ENCODE assay signal across 19 cellular contexts in the genomic region with DNA sequence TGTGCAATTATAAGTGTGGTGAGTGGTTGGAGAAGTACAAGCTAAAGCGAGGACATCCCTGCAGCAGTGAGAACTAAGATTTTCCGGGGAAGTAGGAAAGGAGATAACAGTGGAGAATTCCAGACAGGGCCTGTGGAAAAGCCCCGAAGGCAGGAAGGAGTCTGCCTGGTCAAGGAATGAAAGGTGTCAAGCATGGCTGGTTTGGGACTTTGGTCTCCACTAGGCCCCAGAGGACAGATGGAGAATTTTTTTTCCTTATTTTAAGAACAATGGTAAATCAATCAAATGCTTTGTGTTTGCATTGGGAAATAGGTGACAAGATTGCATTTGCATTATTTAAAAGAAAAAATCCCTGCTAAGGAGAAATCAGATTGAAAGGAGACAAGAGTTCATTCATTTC. TPM values are rescaled to one million over a fixed set of nuclear protein-coding genes. Genes with fewer than 3 reads are reported as not detected.
DNase-seq lines count a peak whose midpoint lies in the region; TF ChIP-seq lines count a peak whose summit lies in the region.
"Had no signal": no experiment of that assay in that cellular context is flagged by ENCODE, and none has a peak within 500 bp of the region (broad histone marks: within the 10 kb centered on the region; RNA-seq: fewer than 3 reads in every experiment).

No MANE protein-coding gene starts in this region.

- H3K4me3 Mint-ChIP-seq in endodermal cell = no peak overlapping the region
- no peak overlapping the region for H3K4me3 Mint-ChIP-seq in nephron progenitor cell

- H3K9ac ChIP-seq in HUES6 (ENCODE audit: low read length) = peak overlapping the region; percentile 10
- H3K9ac ChIP-seq in endodermal cell (ENCODE audit: extremely low read depth, low read length, poor library complexity, severe bottlenecking) = no peak overlapping the region

- in situ Hi-C loops in ACHN (cut with HindIII; ENCODE audit: low pct_ligation_motif_present, low pct_unique_long_range_greater_than_20kb, low sequenced_read_pairs) = no loop called here

- H3K9me3 Mint-ChIP-seq in endodermal cell (peaks cover 3% of the 10 kb centered on the region), nephron progenitor cell (no peaks in the 10 kb centered on the region)

- WGBS in endodermal cell (ENCODE audit: insufficient coverage in 1 of 2, insufficient read length in 1 of 2), 2 experiments = 66 to 69% methylated on average over 3 of the region's 3 CpGs

- H3K4me3 ChIP-seq in HUES6 (ENCODE audit: low read depth, low read length) (no peak overlapping the region), endodermal cell (ENCODE audit: low read length) (no peak overlapping the region)
- H3K4me3 ChIP-seq: HAP-1, SJSA1 had no signal

- H3K4me1 Mint-ChIP-seq in endodermal cell (peaks cover 49% of the 10 kb centered on the region), nephron progenitor cell (peaks cover 29% of the 10 kb centered on the region)

- peaks cover 12% of the 10 kb centered on the region; the same call in 1 of the 2 replicates for H3K4me1 ChIP-seq in HUES6 (ENCODE audit: control insufficient read depth, insufficient read depth, low read length)
- H3K4me1 ChIP-seq in endodermal cell (ENCODE audit: control insufficient read depth, insufficient read depth, low read length) = peaks cover 36% of the 10 kb centered on the region

- H3K9me3 ChIP-seq in HUES6 (ENCODE audit: control insufficient read depth, insufficient read depth, low read depth, low read length) (no peaks in the 10 kb centered on the region), endodermal cell (ENCODE audit: control insufficient read depth, low read length) (no peaks in the 10 kb centered on the region)
- H3K9me3 ChIP-seq: HAP-1, SJSA1 had no signal

- peak; percentile 37 for DNase-seq in ACHN
- DNase-seq in endodermal cell = no peak
- no peak for DNase-seq in nephron progenitor cell
- no peak for DNase-seq in cortex of kidney (lab: John Stamatoyannopoulos, UW)
- DNase-seq in iPS-NIHi11 (ENCODE audit: low spot score) = no peak
- no peak for DNase-seq in SIG-M5 treated with dmso at 0.1 percent for 504 hours (lab: John Stamatoyannopoulos, UW; ENCODE audit: unreplicated experiment)
- DNase-seq in NCI-H1105 (lab: John Stamatoyannopoulos, UW) = no peak
- DNase-seq: C1 segment of cervical spinal cord, KG1, NCI-H1436 treated with DMSO at 0.1 percent for 48 hours, NCI-H2029 treated with DMSO at 0.1 percent for 48 hours, NCI-H2171 treated with DMSO at 0.1 percent for 48 hours, NCI-H446 treated with DMSO at 0.1 percent for 48 hours, NCI-H748 treated with DMSO at 0.1 percent for 48 hours had no signal

- peak; percentile 62 for TF ChIP-seq CTCF in endodermal cell (conservative IDR thresholded peaks at IDR 0.05)
- TF ChIP-seq CTCF in nephron progenitor cell (IDR thresholded peaks at IDR 0.05) = peak; percentile 20

- H3K27ac Mint-ChIP-seq in endodermal cell = peak overlapping the region; percentile 16
- H3K27ac Mint-ChIP-seq in nephron progenitor cell = no peak overlapping the region

- H3K27me3 Mint-ChIP-seq in endodermal cell (ENCODE audit: insufficient read depth) (no peaks in the 10 kb centered on the region), nephron progenitor cell (ENCODE audit: low read depth, poor library complexity) (peaks cover 3% of the 10 kb centered on the region)

- H3K36me3 Mint-ChIP-seq in endodermal cell (ENCODE audit: low read depth) (peaks cover 3% of the 10 kb centered on the region), nephron progenitor cell (ENCODE audit: low read depth) (no peaks in the 10 kb centered on the region)

- H3K27ac ChIP-seq in HUES6 (ENCODE audit: low read depth, low read length) = no peak overlapping the region
- no peak overlapping the region for H3K27ac ChIP-seq in endodermal cell (ENCODE audit: low read depth, low read length)
- H3K27ac ChIP-seq: HL-60, RWPE1, SJSA1 had no signal

- H3K27me3 ChIP-seq in HUES6 (ENCODE audit: control insufficient read depth, insufficient read depth, low read length) = peaks cover 4% of the 10 kb centered on the region; the same call in 1 of the 2 replicates
- no peaks in the 10 kb centered on the region for H3K27me3 ChIP-seq in endodermal cell (ENCODE audit: control insufficient read depth, insufficient read depth, low read length, poor library complexity, severe bottlenecking)
- H3K27me3 ChIP-seq: SJSA1 had no signal

- H3K36me3 ChIP-seq in HUES6 (ENCODE audit: control insufficient read depth, insufficient read depth, low read length) (no peaks in the 10 kb centered on the region), endodermal cell (ENCODE audit: control insufficient read depth, insufficient read depth, low read length) (no peaks in the 10 kb centered on the region)
- H3K36me3 ChIP-seq: HAP-1 had no signal

RNA-seq across cellular contexts. Expression of a gene that starts 3.2 kb away (rescaled TPM):
- total RNA-seq in endodermal cell = 10 to 100 TPM; 50.3 to 66.8 TPM
- 39.2 TPM for polyA plus RNA-seq in endodermal cell (2013, experiment 1 of 2)
- polyA plus RNA-seq in endodermal cell (2013, experiment 2 of 2) = 45.6 TPM

RNA-seq across cellular contexts. Expression of a gene that starts 11.0 kb away (rescaled TPM):
- total RNA-seq in endodermal cell = 10 to 100 TPM; 37.4 to 93.8 TPM
- 15.6 TPM for polyA plus RNA-seq in endodermal cell (2013, experiment 1 of 2)
- polyA plus RNA-seq in endodermal cell (2013, experiment 2 of 2) = 21.2 TPM
